8 cellular contexts compared by ENCODE assay signal in the genomic region with DNA sequence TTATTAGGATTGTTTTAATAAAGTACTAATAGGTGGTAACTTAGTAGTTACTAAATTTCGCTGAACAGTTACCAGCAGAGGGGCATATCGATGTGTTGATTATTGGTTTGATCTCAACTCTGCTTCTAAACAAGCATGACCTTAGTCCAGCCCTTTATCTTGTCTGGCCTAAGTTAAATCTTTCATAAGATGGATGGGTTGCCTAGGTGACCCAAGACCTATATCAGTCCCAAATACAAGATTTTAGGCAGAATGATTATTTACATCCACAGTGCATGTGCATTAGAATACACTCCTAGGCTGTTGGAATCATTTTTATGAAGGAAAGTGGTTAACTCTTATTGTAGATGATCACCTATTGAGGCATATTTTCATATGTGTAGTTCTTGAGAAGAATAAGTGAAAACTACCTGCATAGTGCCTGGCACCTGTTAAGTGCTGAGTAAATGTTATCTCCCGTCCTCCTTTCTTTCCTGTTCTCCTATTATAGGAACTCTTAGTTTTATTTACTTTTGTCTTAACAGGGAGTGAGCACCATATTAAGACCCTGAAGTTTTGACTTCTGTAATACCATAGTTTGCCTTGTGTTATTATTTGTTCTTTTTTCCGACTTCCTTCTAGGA. TPM values are rescaled to one million over a fixed set of nuclear protein-coding genes. Genes with fewer than 3 reads are reported as not detected.
DNase-seq lines count a peak whose midpoint lies in the region; ATAC-seq, FAIRE-seq and TF ChIP-seq lines count a peak whose summit lies in the region.

No MANE protein-coding gene starts in this region.

- POLR2A ChIA-PET in PC-3 (lab: Charles Lee; ENCODE audit: unreplicated experiment): no interaction called here

- H3K4me2 ChIP-seq in PC-3 (ENCODE audit: low read length): peak overlapping the region; percentile 75

- peak overlapping the region; percentile 99; the same call in 1 of the 2 replicates for H2AFZ ChIP-seq in PC-3 (ENCODE audit: low read length)

- 12 to 25% methylated on average over 4 of the region's 4 CpGs for WGBS in esophagus squamous epithelium, 2 donors

- TF ChIP-seq CTCF in PC-3 (conservative IDR thresholded peaks at IDR 0.05; ENCODE audit: low read depth, low read length): no peak
- TF ChIP-seq CTCF in esophagus squamous epithelium (IDR thresholded peaks at IDR 0.05): no peak
- TF ChIP-seq CTCF in retinal pigment epithelial cell (conservative IDR thresholded peaks at IDR 0.05; ENCODE audit: low read depth, low read length): no peak
- no peak for TF ChIP-seq CTCF in GM13977 (IDR thresholded peaks at IDR 0.05; ENCODE audit: extremely low read depth, insufficient read depth, missing control alignments)

- peak; percentile 61 for FAIRE-seq in GM19239 (lab: Jason Lieb, UNC)

- H3K9me3 ChIP-seq in PC-3 (ENCODE audit: low read length) (no peaks in the 10 kb centered on the region), esophagus squamous epithelium (no peaks in the 10 kb centered on the region)

- no peaks in the 10 kb centered on the region for H3F3A ChIP-seq in PC-3 (ENCODE audit: low read length, unreplicated experiment)

- H3K4me3 ChIP-seq in PC-3 (ENCODE audit: low read length) (peak overlapping the region; percentile 94), esophagus squamous epithelium (peak overlapping the region; percentile 68 to 97 (median 87)), retinal pigment epithelial cell (ENCODE audit: low read length) (peak overlapping the region; percentile 90)

- peaks cover 16% of the 10 kb centered on the region for H3K4me1 ChIP-seq in PC-3 (ENCODE audit: insufficient read depth, low read length)
- peaks cover 5 to 31% (median 12%) of the 10 kb centered on the region in 3 donors for H3K4me1 ChIP-seq in esophagus squamous epithelium

- TF ChIP-seq POLR2A in esophagus squamous epithelium (IDR thresholded peaks at IDR 0.05): no peak

- no peaks in the 10 kb centered on the region for H4K20me1 ChIP-seq in PC-3 (ENCODE audit: low read length)

- no peak for DNase-seq in GM19239 (ENCODE audit: insufficient read length, low spot score)
- DNase-seq in PC-3: no peak
- no peak for DNase-seq in esophagus squamous epithelium (lab: John Stamatoyannopoulos, UW)
- DNase-seq in retinal pigment epithelial cell (ENCODE audit: low read depth): no peak
- no peak for DNase-seq in GM13977 (ENCODE audit: low spot score)
- DNase-seq in mucosa of gallbladder (ENCODE audit: low spot score): no peak

- intact Hi-C loops in PC-3 (cut with micrococcal nuclease) (no loop called here), esophagus squamous epithelium (cut with DNase I) (no loop called here)

- in situ Hi-C loops in GM13977 (cut with MboI; ENCODE audit: low pct_unique_long_range_greater_than_20kb, low sequenced_read_pairs, unreplicated experiment): no loop called here

- H3K27me3 ChIP-seq in PC-3 (ENCODE audit: low read length) (no peaks in the 10 kb centered on the region), esophagus squamous epithelium (no peaks in the 10 kb centered on the region)

- no peak for ATAC-seq in PC-3
- no peak for ATAC-seq in HG03039 (IDR thresholded peaks at IDR 0.05; ENCODE audit: unreplicated experiment)
- no peak for ATAC-seq in HG03175 (IDR thresholded peaks at IDR 0.05; ENCODE audit: unreplicated experiment)

- peaks cover 58% of the 10 kb centered on the region for H3K79me2 ChIP-seq in PC-3 (ENCODE audit: low read length)

- CTCF ChIA-PET in PC-3 (lab: Charles Lee): no interaction called here

- H3K36me3 ChIP-seq in PC-3 (ENCODE audit: low read depth, low read length) (no peaks in the 10 kb centered on the region), esophagus squamous epithelium (no peaks in the 10 kb centered on the region)

- BruUV-seq in PC-3 (replicated peaks; lab: Mats Ljungman, UMichigan): TSS peak; percentile 53

- H3K27ac ChIP-seq in PC-3 (ENCODE audit: low read length): no peak overlapping the region
- no peak overlapping the region for H3K27ac ChIP-seq in esophagus squamous epithelium

- H3K9ac ChIP-seq in PC-3 (ENCODE audit: low read length): peak overlapping the region; percentile 88

- H3K9me2 ChIP-seq in PC-3 (replicated peaks; ENCODE audit: low read length): no peaks in the 10 kb centered on the region

RNA-seq across cellular contexts. Expression of a gene that starts 1.1 kb away (rescaled TPM):
- total RNA-seq in PC-3 (2014; rRNA removed): 7.3 and 8.4 TPM in 2 replicates
- 10 to 100 TPM in 2 of 4 donors, 1 to 10 TPM in 2; 2.3 to 17.0 (median 10.5) TPM for total RNA-seq in esophagus squamous epithelium
- total RNA-seq in mucosa of gallbladder: 9.3 TPM
